ENCODE assay signal across 27 cellular contexts in the genomic region with DNA sequence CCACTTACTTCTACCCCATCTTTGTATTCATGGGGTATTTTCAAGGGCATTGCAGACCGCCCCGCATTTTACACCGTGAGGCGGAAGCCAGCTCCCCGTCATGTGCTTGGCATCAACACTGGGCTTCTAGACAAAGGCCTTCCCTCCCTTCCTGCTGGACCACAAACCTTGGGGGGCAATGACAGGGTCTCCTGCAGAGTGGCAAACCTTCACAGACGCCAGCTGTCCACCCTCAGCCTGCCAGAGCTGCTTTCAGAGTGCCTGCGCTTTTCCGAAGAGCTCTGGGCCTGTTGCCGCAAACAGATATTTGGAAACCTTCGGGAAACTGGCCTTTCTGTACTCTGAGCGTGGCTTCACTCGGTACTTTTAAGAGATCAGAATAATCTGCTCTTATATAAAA.
A peak's percentile ranks its signal among the peaks of the same experiment; 100 is the strongest.
DNase-seq lines count a peak whose midpoint lies in the region; ATAC-seq and TF ChIP-seq lines count a peak whose summit lies in the region.
"Had no signal": no experiment of that assay in that cellular context is flagged by ENCODE, and none has a peak within 500 bp of the region (broad histone marks: within the 10 kb centered on the region; RNA-seq: fewer than 3 reads in every experiment).

No MANE protein-coding gene starts in this region.

- H3K27ac ChIP-seq in cingulate gyrus (ENCODE audit: low read depth, low read length) (peak overlapping the region; percentile 56), spleen (no peak overlapping the region), gastrocnemius medialis (no peak overlapping the region)
- H3K27ac ChIP-seq: right atrium auricular region had no signal

- no peaks in the 10 kb centered on the region for H3K27me3 ChIP-seq in spleen (replicated peaks in 1 of 7)
- no peaks in the 10 kb centered on the region for H3K27me3 ChIP-seq in gastrocnemius medialis
- H3K27me3 ChIP-seq: right atrium auricular region had no signal

- H3K27ac Mint-ChIP-seq in activated naive CD8-positive, alpha-beta T cell = peak overlapping the region; percentile 76
- no peak overlapping the region for H3K27ac Mint-ChIP-seq in activated naive CD8-positive, alpha-beta T cell treated with anti-CD3 and anti-CD28 coated beads for 36 hours
- H3K27ac Mint-ChIP-seq in osteocyte (ENCODE audit: unreplicated experiment) = no peak overlapping the region
- H3K27ac Mint-ChIP-seq: activated CD4-positive, alpha-beta memory T cell treated with anti-CD3 and anti-CD28 coated beads, Interleukin-2, amount 10 ng/mL, durations not matched to agents 7 days and 5 days; activated T-helper 1 cell treated with anti-CD3 and anti-CD28 coated beads, Interleukin-12 subunit alpha, Interleukin-12 subunit beta, Interleukin-2, Interleukin-4 antibody, amounts not matched to agents 30 ng/mL and 10 ng/mL and 1 ng/mL, durations not matched to agents 14 hours and 24 hours and 36 hours; CD4-positive, alpha-beta T cell; stimulated activated naive CD8-positive, alpha-beta T cell treated with anti-CD3 and anti-CD28 coated beads, Interleukin-15, Interleukin-2, amounts not matched to agents 100 ng/mL and 50 ng/mL, for 24 hours had no signal

- intact Hi-C loops in spleen (cut with DNase I; ENCODE audit: low total_unique reads) = no loop called here
- intact Hi-C loops in gastrocnemius medialis (cut with DNase I; ENCODE audit: low total_unique reads) = no loop called here

- no peaks in the 10 kb centered on the region for H3K27me3 Mint-ChIP-seq in activated naive CD8-positive, alpha-beta T cell
- H3K27me3 Mint-ChIP-seq in activated naive CD8-positive, alpha-beta T cell treated with anti-CD3 and anti-CD28 coated beads for 36 hours = no peaks in the 10 kb centered on the region
- no peaks in the 10 kb centered on the region for H3K27me3 Mint-ChIP-seq in osteocyte (ENCODE audit: unreplicated experiment)
- H3K27me3 Mint-ChIP-seq: activated CD4-positive, alpha-beta memory T cell treated with anti-CD3 and anti-CD28 coated beads, Interleukin-2, amount 10 ng/mL, durations not matched to agents 7 days and 5 days; CD4-positive, alpha-beta T cell; stimulated activated naive CD8-positive, alpha-beta T cell treated with anti-CD3 and anti-CD28 coated beads, Interleukin-15, Interleukin-2, amounts not matched to agents 100 ng/mL and 50 ng/mL, for 24 hours had no signal

- no peak for ATAC-seq in gastrocnemius medialis
- ATAC-seq: left lobe of liver, Panc1 had no signal

- WGBS in spleen, 5 donors = 92 to 97% (median 97%) methylated on average over 12 of the region's 12 CpGs

- no peaks in the 10 kb centered on the region for H3K9me3 Mint-ChIP-seq in activated naive CD8-positive, alpha-beta T cell (ENCODE audit: low read depth)
- no peaks in the 10 kb centered on the region for H3K9me3 Mint-ChIP-seq in activated naive CD8-positive, alpha-beta T cell treated with anti-CD3 and anti-CD28 coated beads for 36 hours
- no peaks in the 10 kb centered on the region for H3K9me3 Mint-ChIP-seq in osteocyte (ENCODE audit: unreplicated experiment)
- H3K9me3 Mint-ChIP-seq: activated CD4-positive, alpha-beta memory T cell treated with anti-CD3 and anti-CD28 coated beads, Interleukin-2, amount 10 ng/mL, durations not matched to agents 7 days and 5 days; activated naive CD4-positive, alpha-beta T cell treated with anti-CD3 and anti-CD28 coated beads for 36 hours; activated T-helper 1 cell treated with anti-CD3 and anti-CD28 coated beads, Interleukin-12 subunit alpha, Interleukin-12 subunit beta, Interleukin-2, Interleukin-4 antibody, amounts not matched to agents 30 ng/mL and 10 ng/mL and 1 ng/mL, durations not matched to agents 14 hours and 24 hours and 36 hours; CD4-positive, alpha-beta T cell; stimulated activated naive CD8-positive, alpha-beta T cell treated with anti-CD3 and anti-CD28 coated beads, Interleukin-15, Interleukin-2, amounts not matched to agents 100 ng/mL and 50 ng/mL, for 24 hours had no signal

- TF ChIP-seq POLR2A in spleen (IDR thresholded peaks at IDR 0.05) (no peak), gastrocnemius medialis (IDR thresholded peaks at IDR 0.05) (no peak)

- in situ Hi-C loops in gastrocnemius medialis (cut with MboI; ENCODE audit: low sequenced_read_pairs in 4 of 4) = no loop called here

- H3K4me3 ChIP-seq in spleen = no peak overlapping the region
- H3K4me3 ChIP-seq in gastrocnemius medialis = no peak overlapping the region
- H3K4me3 ChIP-seq: right atrium auricular region, smooth muscle cell had no signal

- H3K36me3 Mint-ChIP-seq in activated naive CD8-positive, alpha-beta T cell = peaks cover 2% of the 10 kb centered on the region
- H3K36me3 Mint-ChIP-seq in activated naive CD8-positive, alpha-beta T cell treated with anti-CD3 and anti-CD28 coated beads for 36 hours = peaks cover 5% of the 10 kb centered on the region
- peaks cover 6% of the 10 kb centered on the region for H3K36me3 Mint-ChIP-seq in osteocyte (ENCODE audit: unreplicated experiment)

- H3K9me3 ChIP-seq in spleen (no peaks in the 10 kb centered on the region), gastrocnemius medialis (no peaks in the 10 kb centered on the region)
- H3K9me3 ChIP-seq: right atrium auricular region had no signal

- peaks cover 6% of the 10 kb centered on the region for H3K4me1 Mint-ChIP-seq in activated naive CD8-positive, alpha-beta T cell (ENCODE audit: low read depth)
- peaks cover 2% of the 10 kb centered on the region for H3K4me1 Mint-ChIP-seq in activated naive CD8-positive, alpha-beta T cell treated with anti-CD3 and anti-CD28 coated beads for 36 hours
- H3K4me1 Mint-ChIP-seq in osteocyte (ENCODE audit: unreplicated experiment) = peaks cover under 1% of the 10 kb centered on the region

- H3K4me3 Mint-ChIP-seq in activated naive CD8-positive, alpha-beta T cell = no peak overlapping the region
- no peak overlapping the region for H3K4me3 Mint-ChIP-seq in activated naive CD8-positive, alpha-beta T cell treated with anti-CD3 and anti-CD28 coated beads for 36 hours
- no peak overlapping the region for H3K4me3 Mint-ChIP-seq in osteocyte (ENCODE audit: unreplicated experiment)
- H3K4me3 Mint-ChIP-seq: activated CD4-positive, alpha-beta memory T cell treated with anti-CD3 and anti-CD28 coated beads, Interleukin-2, amount 10 ng/mL, durations not matched to agents 7 days and 5 days; activated naive CD4-positive, alpha-beta T cell treated with anti-CD3 and anti-CD28 coated beads for 36 hours; activated T-helper 1 cell treated with anti-CD3 and anti-CD28 coated beads, Interleukin-12 subunit alpha, Interleukin-12 subunit beta, Interleukin-2, Interleukin-4 antibody, amounts not matched to agents 30 ng/mL and 10 ng/mL and 1 ng/mL, durations not matched to agents 14 hours and 24 hours and 36 hours; CD4-positive, alpha-beta T cell; stimulated activated naive CD8-positive, alpha-beta T cell treated with anti-CD3 and anti-CD28 coated beads, Interleukin-15, Interleukin-2, amounts not matched to agents 100 ng/mL and 50 ng/mL, for 24 hours had no signal

- H3K36me3 ChIP-seq in spleen = peaks cover 0 to 30% (median 5%) of the 10 kb centered on the region in 6 donors
- H3K36me3 ChIP-seq in gastrocnemius medialis = peaks cover 0 to 8% of the 10 kb centered on the region in 2 donors

- no peak for DNase-seq in activated naive CD8-positive, alpha-beta T cell treated with anti-CD3 and anti-CD28 coated beads for 36 hours
- DNase-seq in NCI-H69 (lab: John Stamatoyannopoulos, UW) = peak; percentile 84
- peak; percentile 38 for DNase-seq in spleen
- DNase-seq in osteocyte (ENCODE audit: extremely low spot score, unreplicated experiment) = no peak
- DNase-seq in hepatic stellate cell (ENCODE audit: low spot score) = no peak
- DNase-seq in gastrocnemius medialis = no peak
- DNase-seq: activated CD4-positive, alpha-beta memory T cell treated with anti-CD3 and anti-CD28 coated beads, Interleukin-2, amount 10 ng/mL, durations not matched to agents 7 days and 5 days; activated CD4-positive, CD25-positive, alpha-beta regulatory T cell treated with anti-CD3 and anti-CD28 coated beads, Interleukin-2, amount 50 U/mL, for 72 hours; activated CD8-positive, alpha-beta memory T cell treated with anti-CD3 and anti-CD28 coated beads, Interleukin-2, amount 50 U/mL, for 48 hours; activated naive CD4-positive, alpha-beta T cell treated with anti-CD3 and anti-CD28 coated beads for 36 hours; AML-193; CD4-positive, alpha-beta T cell; central memory CD4-positive, alpha-beta T cell; mesendoderm; NCI-H1048; NCI-H187 treated with DMSO at 0.1 percent for 48 hours; NCI-H526 treated with DMSO at 0.1 percent for 48 hours; SHP77 treated with DMSO at 0.1 percent for 48 hours; stimulated activated CD8-positive, alpha-beta memory T cell treated with anti-CD3 and anti-CD28 coated beads, Interleukin-4, amount 100 ng/mL, for 48 hours had no signal

- TF ChIP-seq CTCF in spleen (IDR thresholded peaks at IDR 0.05 in 8 of 11, conservative IDR thresholded peaks at IDR 0.05 in 3 of 11) (no peak), osteocyte (IDR thresholded peaks at IDR 0.05) (no peak), gastrocnemius medialis (IDR thresholded peaks at IDR 0.05 in 4 of 5, conservative IDR thresholded peaks at IDR 0.05 in 1 of 5) (no peak)

- H3K4me1 ChIP-seq in spleen = peaks cover 0 to 8% (median 0%) of the 10 kb centered on the region in 6 donors
- H3K4me1 ChIP-seq in gastrocnemius medialis = peaks cover 20 to 25% of the 10 kb centered on the region in 2 donors
- H3K4me1 ChIP-seq: right atrium auricular region had no signal

Comparison
In these comparisons a context has a peak if more than half of its experiments do, and no peak if none do; other contexts are left out.
1. DNase-seq: peak in NCI-H69 (single experiment) and spleen (single experiment); none in activated naive CD8-positive, alpha-beta T cell treated with anti-CD3 and anti-CD28 coated beads for 36 hours (single experiment), osteocyte (single experiment), hepatic stellate cell (single experiment) and gastrocnemius medialis (0 of 2).